1 cellular context compared by ENCODE assay signal in the genomic region with DNA sequence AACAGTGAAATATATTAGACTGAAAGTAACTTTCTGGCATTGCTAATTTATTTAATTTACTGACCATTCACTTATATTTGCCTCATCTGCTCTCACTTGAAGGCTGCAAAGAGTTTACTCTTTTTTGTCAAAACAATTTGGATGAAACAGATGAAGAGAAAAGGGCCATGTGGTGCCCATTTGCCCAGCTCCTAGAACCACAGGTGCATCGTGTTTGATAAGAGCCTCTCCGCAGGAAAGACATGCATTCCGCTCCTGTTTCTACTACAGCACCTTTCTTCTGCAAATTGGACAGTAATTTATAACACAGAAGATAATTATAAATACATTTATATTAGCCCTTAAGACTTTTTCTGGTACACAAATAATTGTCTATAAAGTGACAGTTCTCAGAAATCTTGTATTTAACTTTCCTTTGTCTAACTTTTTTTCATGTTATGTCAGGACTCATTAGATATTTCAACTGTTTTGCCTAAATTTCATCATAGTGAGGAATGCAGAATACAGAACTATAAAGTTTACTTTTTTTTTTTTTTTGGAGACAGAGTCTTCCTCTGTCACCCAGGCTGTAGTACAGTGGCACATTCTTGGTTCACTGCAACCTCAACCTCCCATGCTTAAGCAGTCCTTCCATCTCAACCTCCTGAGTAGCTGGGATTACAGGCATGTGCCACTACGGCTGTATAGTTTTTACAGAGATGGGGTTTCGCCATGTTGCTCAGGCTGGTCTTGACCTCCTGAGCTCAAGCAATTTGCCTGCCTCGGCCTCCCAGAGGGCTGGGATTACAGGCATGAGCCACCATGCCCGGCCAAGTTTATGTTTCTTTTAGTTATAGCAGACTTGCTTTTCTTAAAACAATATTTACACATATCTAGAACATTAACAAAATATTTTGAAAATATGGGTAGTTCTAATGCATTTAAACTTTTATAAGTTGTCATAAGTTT.
TF ChIP-seq lines count a peak whose summit lies in the region.

No MANE protein-coding gene starts in this region.

TF ChIP-seq in SK-N-SH treated with all-trans-retinoic acid at 6 μM for 48 hours, 23 proteins besides CTCF, POLR2A, EP300 and RAD21 (continued from another document):
- no peak for TF ChIP-seq ZC3H10 (CRISPR knock-in tag; IDR thresholded peaks at IDR 0.05)
- no peak for TF ChIP-seq ISL1 (CRISPR knock-in tag; IDR thresholded peaks at IDR 0.05)
- TF ChIP-seq, protein P1, sequence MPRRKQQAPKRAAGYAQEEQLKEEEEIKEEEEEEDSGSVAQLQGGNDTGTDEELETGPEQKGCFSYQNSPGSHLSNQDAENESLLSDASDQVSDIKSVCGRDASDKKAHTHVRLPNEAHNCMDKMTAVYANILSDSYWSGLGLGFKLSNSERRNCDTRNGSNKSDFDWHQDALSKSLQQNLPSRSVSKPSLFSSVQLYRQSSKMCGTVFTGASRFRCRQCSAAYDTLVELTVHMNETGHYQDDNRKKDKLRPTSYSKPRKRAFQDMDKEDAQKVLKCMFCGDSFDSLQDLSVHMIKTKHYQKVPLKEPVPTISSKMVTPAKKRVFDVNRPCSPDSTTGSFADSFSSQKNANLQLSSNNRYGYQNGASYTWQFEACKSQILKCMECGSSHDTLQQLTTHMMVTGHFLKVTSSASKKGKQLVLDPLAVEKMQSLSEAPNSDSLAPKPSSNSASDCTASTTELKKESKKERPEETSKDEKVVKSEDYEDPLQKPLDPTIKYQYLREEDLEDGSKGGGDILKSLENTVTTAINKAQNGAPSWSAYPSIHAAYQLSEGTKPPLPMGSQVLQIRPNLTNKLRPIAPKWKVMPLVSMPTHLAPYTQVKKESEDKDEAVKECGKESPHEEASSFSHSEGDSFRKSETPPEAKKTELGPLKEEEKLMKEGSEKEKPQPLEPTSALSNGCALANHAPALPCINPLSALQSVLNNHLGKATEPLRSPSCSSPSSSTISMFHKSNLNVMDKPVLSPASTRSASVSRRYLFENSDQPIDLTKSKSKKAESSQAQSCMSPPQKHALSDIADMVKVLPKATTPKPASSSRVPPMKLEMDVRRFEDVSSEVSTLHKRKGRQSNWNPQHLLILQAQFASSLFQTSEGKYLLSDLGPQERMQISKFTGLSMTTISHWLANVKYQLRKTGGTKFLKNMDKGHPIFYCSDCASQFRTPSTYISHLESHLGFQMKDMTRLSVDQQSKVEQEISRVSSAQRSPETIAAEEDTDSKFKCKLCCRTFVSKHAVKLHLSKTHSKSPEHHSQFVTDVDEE (CRISPR knock-in tag; IDR thresholded peaks at IDR 0.05): no peak
- TF ChIP-seq, protein P2, sequence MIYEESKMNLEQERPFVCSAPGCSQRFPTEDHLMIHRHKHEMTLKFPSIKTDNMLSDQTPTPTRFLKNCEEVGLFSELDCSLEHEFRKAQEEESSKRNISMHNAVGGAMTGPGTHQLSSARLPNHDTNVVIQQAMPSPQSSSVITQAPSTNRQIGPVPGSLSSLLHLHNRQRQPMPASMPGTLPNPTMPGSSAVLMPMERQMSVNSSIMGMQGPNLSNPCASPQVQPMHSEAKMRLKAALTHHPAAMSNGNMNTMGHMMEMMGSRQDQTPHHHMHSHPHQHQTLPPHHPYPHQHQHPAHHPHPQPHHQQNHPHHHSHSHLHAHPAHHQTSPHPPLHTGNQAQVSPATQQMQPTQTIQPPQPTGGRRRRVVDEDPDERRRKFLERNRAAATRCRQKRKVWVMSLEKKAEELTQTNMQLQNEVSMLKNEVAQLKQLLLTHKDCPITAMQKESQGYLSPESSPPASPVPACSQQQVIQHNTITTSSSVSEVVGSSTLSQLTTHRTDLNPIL (CRISPR knock-in tag; IDR thresholded peaks at IDR 0.05; ENCODE audit: low read depth): no peak
- TF ChIP-seq RARB (CRISPR knock-in tag; IDR thresholded peaks at IDR 0.05): no peak
- no peak for TF ChIP-seq OSR1 (CRISPR knock-in tag; IDR thresholded peaks at IDR 0.05)
- TF ChIP-seq ZFP3 (CRISPR knock-in tag; IDR thresholded peaks at IDR 0.05): no peak
- no peak for TF ChIP-seq ESRRG (CRISPR knock-in tag; IDR thresholded peaks at IDR 0.05)
- TF ChIP-seq, protein P3, sequence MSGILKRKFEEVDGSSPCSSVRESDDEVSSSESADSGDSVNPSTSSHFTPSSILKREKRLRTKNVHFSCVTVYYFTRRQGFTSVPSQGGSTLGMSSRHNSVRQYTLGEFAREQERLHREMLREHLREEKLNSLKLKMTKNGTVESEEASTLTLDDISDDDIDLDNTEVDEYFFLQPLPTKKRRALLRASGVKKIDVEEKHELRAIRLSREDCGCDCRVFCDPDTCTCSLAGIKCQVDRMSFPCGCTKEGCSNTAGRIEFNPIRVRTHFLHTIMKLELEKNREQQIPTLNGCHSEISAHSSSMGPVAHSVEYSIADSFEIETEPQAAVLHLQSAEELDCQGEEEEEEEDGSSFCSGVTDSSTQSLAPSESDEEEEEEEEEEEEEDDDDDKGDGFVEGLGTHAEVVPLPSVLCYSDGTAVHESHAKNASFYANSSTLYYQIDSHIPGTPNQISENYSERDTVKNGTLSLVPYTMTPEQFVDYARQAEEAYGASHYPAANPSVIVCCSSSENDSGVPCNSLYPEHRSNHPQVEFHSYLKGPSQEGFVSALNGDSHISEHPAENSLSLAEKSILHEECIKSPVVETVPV (CRISPR knock-in tag; IDR thresholded peaks at IDR 0.05): no peak
- TF ChIP-seq CSDC2 (CRISPR knock-in tag; IDR thresholded peaks at IDR 0.05): no peak
- no peak for TF ChIP-seq ZNF565 (CRISPR knock-in tag; conservative IDR thresholded peaks at IDR 0.05; ENCODE audit: low read depth)
